In genomic region chr3:173976281-173976680, GRCh38 we compare ENCODE assay signal across 19 cellular contexts.
DNase-seq lines count a peak whose midpoint lies in the region; ATAC-seq, FAIRE-seq and TF ChIP-seq lines count a peak whose summit lies in the region.
"Had no signal": no experiment of that assay in that cellular context is flagged by ENCODE, and none has a peak within 500 bp of the region (broad histone marks: within the 10 kb centered on the region; RNA-seq: fewer than 3 reads in every experiment).

No MANE protein-coding gene starts in this region.

- POLR2A ChIA-PET in GM12878 (lab: Charles Lee), result no interaction called here
- POLR2A ChIA-PET in HepG2 (lab: Yijun Ruan, JAX), result no interaction called here

- H3K4me2 ChIP-seq in GM12878 (ENCODE audit: control insufficient read depth, insufficient read depth) (no peak overlapping the region), HepG2 (ENCODE audit: low read depth, low read length) (no peak overlapping the region)

- no peak overlapping the region for H2AFZ ChIP-seq in GM12878 (ENCODE audit: control insufficient read depth, low read depth, low read length)
- H2AFZ ChIP-seq in HepG2 (ENCODE audit: low read length), result no peak overlapping the region

- H3K4me1 ChIP-seq in GM12878 (ENCODE audit: control insufficient read depth, insufficient read depth, low read length), result no peaks in the 10 kb centered on the region
- no peaks in the 10 kb centered on the region for H3K4me1 ChIP-seq in breast epithelium
- no peaks in the 10 kb centered on the region for H3K4me1 ChIP-seq in HepG2 (ENCODE audit: insufficient read depth, low read length)

- TF ChIP-seq EP300 in GM12878 (IDR thresholded peaks at IDR 0.05; ENCODE audit: borderline replicate concordance in 1 of 2, control insufficient read depth in 1 of 2, low read depth in 2 of 2, low read length in 2 of 2) (no peak), HepG2 (IDR thresholded peaks at IDR 0.05; ENCODE audit: low read depth in 2 of 2, low read length in 2 of 2) (no peak), HepG2 (CRISPR knock-in tag; IDR thresholded peaks at IDR 0.05; ENCODE audit: borderline replicate concordance) (no peak)

- DNase-seq in AG20443 (ENCODE audit: low spot score) (peak; percentile 29), GM12878 (ENCODE audit: low read depth, low spot score) (no peak), breast epithelium (ENCODE audit: low spot score in 2 of 2) (no peak), HepG2 (ENCODE audit: low spot score) (no peak), D721Med (ENCODE audit: insufficient read length, low spot score) (no peak)
- no peak for DNase-seq in stimulated activated CD4-positive, alpha-beta T cell treated with anti-CD3 and anti-CD28 coated beads, Interleukin-4, amount 100 ng/mL, for 1 hour
- DNase-seq: CD4-positive, CD25-positive, alpha-beta regulatory T cell; DND-41; GF-D8; H9; NCI-H1436 treated with DMSO at 0.1 percent for 48 hours; NCI-H2081; NCI-H524; PC-3; T-cell had no signal

- no peak for TF ChIP-seq CTCF in GM12878 (IDR thresholded peaks at IDR 0.05 in 2 of 3, conservative IDR thresholded peaks at IDR 0.05 in 1 of 3; ENCODE audit: control insufficient read depth in 2 of 3, extremely low read depth in 1 of 3, insufficient read depth in 1 of 3, low read depth in 3 of 3, low read length in 3 of 3)
- no peak for TF ChIP-seq CTCF in breast epithelium (IDR thresholded peaks at IDR 0.05)
- TF ChIP-seq CTCF in HepG2 (CRISPR knock-in tag; IDR thresholded peaks at IDR 0.05), result no peak
- no peak for TF ChIP-seq CTCF in D721Med (IDR thresholded peaks at IDR 0.05; ENCODE audit: insufficient read depth, missing control alignments)

- no TSS peak for BruUV-seq in GM12878 (replicated peaks; lab: Mats Ljungman, UMichigan)
- no TSS peak for BruUV-seq in HepG2 (replicated peaks; lab: Mats Ljungman, UMichigan)

- H3K4me3 ChIP-seq in GM12878, result no peak overlapping the region
- H3K4me3 ChIP-seq in breast epithelium, result no peak overlapping the region
- no peak overlapping the region for H3K4me3 ChIP-seq in HepG2 (replicated peaks in 1 of 3; ENCODE audit: insufficient read depth in 1 of 3, low read depth in 2 of 3, low read length in 3 of 3)

- RAD21 ChIA-PET in GM12878 (lab: Charles Lee; ENCODE audit: unreplicated experiment), result no interaction called here

- no peaks in the 10 kb centered on the region for H3K27me3 ChIP-seq in GM12878 (replicated peaks in 1 of 2; ENCODE audit: control insufficient read depth in 2 of 2, insufficient read depth in 2 of 2, low read length in 1 of 2)
- H3K27me3 ChIP-seq in breast epithelium, result no peaks in the 10 kb centered on the region
- H3K27me3 ChIP-seq in HepG2 (ENCODE audit: control insufficient read depth in 1 of 2, insufficient read depth in 2 of 2, low read length in 2 of 2), result no peaks in the 10 kb centered on the region

- H3K36me3 ChIP-seq in GM12878 (ENCODE audit: control insufficient read depth in 2 of 2, insufficient read depth in 2 of 2, low read length in 1 of 2), result no peaks in the 10 kb centered on the region
- H3K36me3 ChIP-seq in breast epithelium, result no peaks in the 10 kb centered on the region
- H3K36me3 ChIP-seq in HepG2 (replicated peaks in 1 of 2; ENCODE audit: control insufficient read depth in 1 of 2, insufficient read depth in 2 of 2, low read length in 2 of 2), result no peaks in the 10 kb centered on the region

- CTCF ChIA-PET in GM12878 (lab: Yijun Ruan, JAX) (no interaction called here), HepG2 (lab: Yijun Ruan, JAX; ENCODE audit: low intra/inter-chr PET ratio, low total read pairs) (no interaction called here)

- in situ Hi-C loops in GM12878 (cut with MboI) (no loop called here), HepG2 (cut with HindIII; ENCODE audit: extremely low pct_ligation_motif_present, low pct_unique_long_range_greater_than_20kb) (no loop called here)

- TF ChIP-seq POLR2A in GM12878 (IDR thresholded peaks at IDR 0.05; ENCODE audit: low read depth, low read length) (no peak), breast epithelium (IDR thresholded peaks at IDR 0.05) (no peak), HepG2 (IDR thresholded peaks at IDR 0.05; ENCODE audit: insufficient read depth in 1 of 2, low read depth in 2 of 2, low read length in 2 of 2) (no peak)

- 36% methylated on average over 1 of the region's 1 CpG for WGBS in GM12878 (ENCODE audit: insufficient coverage, insufficient replicate concordance, low lambda C conversion rate, missing lambda C conversion rate)
- WGBS in HepG2 (ENCODE audit: low lambda C conversion rate), result 0% methylated on average over 1 of the region's 1 CpG

- H3K9me3 ChIP-seq in GM12878 (replicated peaks; ENCODE audit: control insufficient read depth, insufficient read depth, low read length) (no peaks in the 10 kb centered on the region), breast epithelium (no peaks in the 10 kb centered on the region), HepG2 (ENCODE audit: low read length) (no peaks in the 10 kb centered on the region)

- H3K9ac ChIP-seq in GM12878 (ENCODE audit: control insufficient read depth, insufficient read depth, low read length), result no peak overlapping the region
- no peak overlapping the region for H3K9ac ChIP-seq in HepG2 (ENCODE audit: insufficient read depth, low read depth, low read length)

- H3K79me2 ChIP-seq in GM12878 (ENCODE audit: control insufficient read depth, insufficient read depth, low read length) (no peaks in the 10 kb centered on the region), HepG2 (ENCODE audit: insufficient read depth, low read length) (no peaks in the 10 kb centered on the region)

- no peaks in the 10 kb centered on the region for H4K20me1 ChIP-seq in GM12878 (ENCODE audit: control insufficient read depth, insufficient read depth)
- no peaks in the 10 kb centered on the region for H4K20me1 ChIP-seq in HepG2 (ENCODE audit: insufficient read depth, low read length)

- SMC1A ChIA-PET in GM12878 (lab: Charles Lee; ENCODE audit: uncharacterized antibody, unreplicated experiment), result interaction anchor here (0.7 kb wide), 1 partner anchor 9 kb away, joined by 4 read pairs; no protein-coding TSS in a partner anchor

- no peak for FAIRE-seq in GM12878 (lab: Jason Lieb, UNC)
- FAIRE-seq in HepG2 (lab: Jason Lieb, UNC), result no peak
- no peak for FAIRE-seq in D721Med (lab: Jason Lieb, UNC)
- FAIRE-seq: A204.1, HTR-8/SVneo had no signal

- ATAC-seq in GM18868 (IDR thresholded peaks at IDR 0.05; ENCODE audit: unreplicated experiment) (peak; percentile 71), HG02642 (IDR thresholded peaks at IDR 0.05; ENCODE audit: poor library complexity, unreplicated experiment) (peak; percentile 43), GM12878 (peak; percentile 54), HepG2 (no peak)
- ATAC-seq: PC-3, T-cell had no signal

- H3K27ac ChIP-seq in GM12878 (ENCODE audit: control insufficient read depth, insufficient read depth) (no peak overlapping the region), breast epithelium (no peak overlapping the region), HepG2 (ENCODE audit: extremely low read length, insufficient read depth, low read length) (no peak overlapping the region)

- TF ChIP-seq RAD21 in GM12878 (IDR thresholded peaks at IDR 0.05; ENCODE audit: insufficient read depth, low read depth, low read length), result no peak
- TF ChIP-seq RAD21 in HepG2 (CRISPR knock-in tag; IDR thresholded peaks at IDR 0.05), result no peak

- intact Hi-C loops in GM12878 (cut with micrococcal nuclease; ENCODE audit: unreplicated experiment) (no loop called here), breast epithelium (cut with DNase I; ENCODE audit: low total_unique reads) (no loop called here), HepG2 (cut with micrococcal nuclease; ENCODE audit: unreplicated experiment) (no loop called here)

TF ChIP-seq in GM12878, 131 proteins besides CTCF, POLR2A, EP300 and RAD21 (continues in another document):
- TF ChIP-seq NRF1 (conservative IDR thresholded peaks at IDR 0.05; ENCODE audit: low read depth, low read length), result no peak
- TF ChIP-seq SMAD1 (IDR thresholded peaks at IDR 0.05; ENCODE audit: low read depth, partially characterized antibody), result no peak

TF ChIP-seq in HepG2, 621 proteins besides CTCF, POLR2A, EP300 and RAD21:
- TF ChIP-seq ARID5B (CRISPR knock-in tag; IDR thresholded peaks at IDR 0.05) (no peak), HNRNPH1 (optimal IDR thresholded peaks at IDR 0.05; ENCODE audit: low read depth, low read length) (no peak), KDM5B (CRISPR knock-in tag; IDR thresholded peaks at IDR 0.05; ENCODE audit: borderline replicate concordance) (no peak), SNAPC2 (CRISPR knock-in tag; IDR thresholded peaks at IDR 0.05) (no peak)
